In the genomic region with DNA sequence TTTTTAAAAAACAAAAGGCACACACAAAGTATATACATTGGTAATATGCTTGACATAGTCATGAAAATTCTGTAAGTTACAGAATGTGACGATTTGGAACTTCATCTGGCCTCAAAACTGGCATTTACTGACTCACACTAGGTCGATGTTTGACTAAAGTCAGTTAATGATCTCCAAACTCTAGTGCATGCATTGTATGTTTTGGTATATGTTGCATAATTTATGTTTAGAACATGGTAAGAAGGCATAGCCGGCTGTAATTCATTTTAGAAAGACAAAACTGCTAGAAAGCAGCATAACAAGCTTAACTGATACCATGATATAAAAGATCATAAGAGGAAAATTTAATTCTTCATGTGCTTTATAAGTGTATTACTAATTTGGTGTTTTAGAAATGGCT, we compare ENCODE assay signal across 1 cellular context.
TF ChIP-seq lines count a peak whose summit lies in the region.

No MANE protein-coding gene starts in this region.

TF ChIP-seq in HepG2, 621 proteins besides CTCF, POLR2A, EP300 and RAD21 (continued from another document):
- TF ChIP-seq, protein P1, sequence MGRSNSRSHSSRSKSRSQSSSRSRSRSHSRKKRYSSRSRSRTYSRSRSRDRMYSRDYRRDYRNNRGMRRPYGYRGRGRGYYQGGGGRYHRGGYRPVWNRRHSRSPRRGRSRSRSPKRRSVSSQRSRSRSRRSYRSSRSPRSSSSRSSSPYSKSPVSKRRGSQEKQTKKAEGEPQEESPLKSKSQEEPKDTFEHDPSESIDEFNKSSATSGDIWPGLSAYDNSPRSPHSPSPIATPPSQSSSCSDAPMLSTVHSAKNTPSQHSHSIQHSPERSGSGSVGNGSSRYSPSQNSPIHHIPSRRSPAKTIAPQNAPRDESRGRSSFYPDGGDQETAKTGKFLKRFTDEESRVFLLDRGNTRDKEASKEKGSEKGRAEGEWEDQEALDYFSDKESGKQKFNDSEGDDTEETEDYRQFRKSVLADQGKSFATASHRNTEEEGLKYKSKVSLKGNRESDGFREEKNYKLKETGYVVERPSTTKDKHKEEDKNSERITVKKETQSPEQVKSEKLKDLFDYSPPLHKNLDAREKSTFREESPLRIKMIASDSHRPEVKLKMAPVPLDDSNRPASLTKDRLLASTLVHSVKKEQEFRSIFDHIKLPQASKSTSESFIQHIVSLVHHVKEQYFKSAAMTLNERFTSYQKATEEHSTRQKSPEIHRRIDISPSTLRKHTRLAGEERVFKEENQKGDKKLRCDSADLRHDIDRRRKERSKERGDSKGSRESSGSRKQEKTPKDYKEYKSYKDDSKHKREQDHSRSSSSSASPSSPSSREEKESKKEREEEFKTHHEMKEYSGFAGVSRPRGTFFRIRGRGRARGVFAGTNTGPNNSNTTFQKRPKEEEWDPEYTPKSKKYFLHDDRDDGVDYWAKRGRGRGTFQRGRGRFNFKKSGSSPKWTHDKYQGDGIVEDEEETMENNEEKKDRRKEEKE (IDR thresholded peaks at IDR 0.05) = no peak
